9 cellular contexts compared by ENCODE assay signal in genomic region chr1:9371391-9371935, GRCh38.
DNase-seq lines count a peak whose midpoint lies in the region; ATAC-seq and TF ChIP-seq lines count a peak whose summit lies in the region.
"Had no signal": no experiment of that assay in that cellular context is flagged by ENCODE, and none has a peak within 500 bp of the region (broad histone marks: within the 10 kb centered on the region; RNA-seq: fewer than 3 reads in every experiment).

No MANE protein-coding gene starts in this region.

- H3K9me2 ChIP-seq in hepatocyte (replicated peaks; ENCODE audit: insufficient read depth), result no peaks in the 10 kb centered on the region

- TF ChIP-seq CTCF in astrocyte of the spinal cord (IDR thresholded peaks at IDR 0.05; ENCODE audit: low read depth, low read length) (no peak), hepatocyte (IDR thresholded peaks at IDR 0.05; ENCODE audit: poor library complexity) (no peak), retinal pigment epithelial cell (conservative IDR thresholded peaks at IDR 0.05; ENCODE audit: low read depth, low read length) (no peak)

- no peak overlapping the region for H2AFZ ChIP-seq in hepatocyte

- no peaks in the 10 kb centered on the region for H3K9me3 ChIP-seq in hepatocyte (ENCODE audit: low read depth)

- H3K36me3 ChIP-seq in hepatocyte (replicated peaks; ENCODE audit: insufficient read depth, low read depth), result no peaks in the 10 kb centered on the region

- peaks cover 43% of the 10 kb centered on the region for H3K4me1 ChIP-seq in hepatocyte (ENCODE audit: insufficient read depth)

- H3K4me3 ChIP-seq in astrocyte of the spinal cord (ENCODE audit: low read depth, low read length), result no peak overlapping the region
- no peak overlapping the region for H3K4me3 ChIP-seq in hepatocyte
- H3K4me3 ChIP-seq in retinal pigment epithelial cell (ENCODE audit: low read length), result no peak overlapping the region

- H4K20me1 ChIP-seq in hepatocyte (ENCODE audit: insufficient read depth, poor library complexity, severe bottlenecking), result no peaks in the 10 kb centered on the region

- DNase-seq in DMS 273 treated with DMSO at 0.1 percent for 48 hours (lab: John Stamatoyannopoulos, UW) (peak; percentile 22), astrocyte of the spinal cord (ENCODE audit: low read depth, low spot score) (peak; percentile 87), hepatocyte (ENCODE audit: low spot score) (peak; percentile 81), retinal pigment epithelial cell (ENCODE audit: low read depth) (peak; percentile 82), COLO668 (lab: John Stamatoyannopoulos, UW; ENCODE audit: unreplicated experiment) (no peak), NAMALWA (ENCODE audit: low spot score) (no peak)
- DNase-seq: RPMI8226 had no signal

- H3K27ac ChIP-seq in hepatocyte, result peak overlapping the region; percentile 80

- H3K27me3 ChIP-seq in hepatocyte, result no peaks in the 10 kb centered on the region

- ATAC-seq in GM21360 (IDR thresholded peaks at IDR 0.05; ENCODE audit: unreplicated experiment) (no peak), GM21381 (IDR thresholded peaks at IDR 0.05; ENCODE audit: unreplicated experiment) (no peak)

- WGBS in hepatocyte (ENCODE audit: low lambda C conversion rate, missing lambda C conversion rate), result 22% methylated on average over 13 of the region's 15 CpGs

- in situ Hi-C loops in astrocyte of the spinal cord (cut with HindIII; ENCODE audit: low sequenced_read_pairs), result no loop called here

- H3K4me2 ChIP-seq in hepatocyte, result peak overlapping the region; percentile 29

- H3K79me2 ChIP-seq in hepatocyte, result peaks cover 21% of the 10 kb centered on the region

Comparison
In these comparisons a context has a peak if more than half of its experiments do, and no peak if none do; other contexts are left out.
1. DNase-seq: peak in DMS 273 treated with DMSO at 0.1 percent for 48 hours (single experiment), astrocyte of the spinal cord (single experiment), hepatocyte (single experiment) and retinal pigment epithelial cell (single experiment); none in COLO668 (single experiment) and NAMALWA (single experiment).